In the genomic region with DNA sequence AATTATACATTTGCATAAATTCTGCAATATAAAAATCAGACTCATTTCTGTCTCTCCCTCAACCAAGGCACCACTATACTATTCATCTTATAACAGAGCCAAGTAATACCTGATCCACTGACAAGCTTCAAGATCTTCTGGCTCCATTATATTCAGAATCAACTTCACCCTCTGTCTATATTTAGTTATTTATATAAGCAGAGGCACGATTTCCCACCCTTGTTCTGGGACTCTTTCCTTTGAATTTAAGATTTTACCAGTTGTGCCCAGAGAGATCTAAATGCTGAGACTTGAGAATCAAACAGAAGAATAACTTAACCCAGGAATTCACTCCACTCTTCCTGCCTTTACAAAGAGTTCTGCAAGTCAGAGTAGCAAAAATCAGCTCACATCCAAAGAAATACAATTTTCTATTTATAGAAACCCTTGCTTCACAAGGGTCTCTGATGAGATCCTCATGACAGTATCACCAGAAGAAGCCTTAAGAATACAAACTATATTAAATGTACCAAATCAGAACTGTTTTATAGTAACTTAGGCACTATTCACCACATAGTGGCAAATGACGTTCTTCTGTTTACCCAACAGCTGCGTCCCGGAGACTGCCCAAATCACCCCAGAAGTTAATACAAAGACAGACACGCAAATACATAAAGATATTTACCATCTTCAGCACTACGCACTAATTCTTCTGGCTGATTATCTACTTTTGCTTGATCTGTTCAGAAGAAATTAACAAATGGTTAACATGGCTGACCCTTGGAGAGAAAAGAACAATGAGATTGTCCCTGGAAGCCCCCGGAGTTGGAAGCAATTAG, we compare ENCODE assay signal across 14 cellular contexts. TPM values are rescaled to one million over a fixed set of nuclear protein-coding genes. Genes with fewer than 3 reads are reported as not detected.
DNase-seq lines count a peak whose midpoint lies in the region; ATAC-seq and TF ChIP-seq lines count a peak whose summit lies in the region.
"Had no signal": no experiment of that assay in that cellular context is flagged by ENCODE, and none has a peak within 500 bp of the region (broad histone marks: within the 10 kb centered on the region; RNA-seq: fewer than 3 reads in every experiment).

No MANE protein-coding gene starts in this region.

- H3K36me3 ChIP-seq in GM23338 (ENCODE audit: insufficient read depth) (no peaks in the 10 kb centered on the region), hepatocyte (replicated peaks; ENCODE audit: insufficient read depth, low read depth) (no peaks in the 10 kb centered on the region)
- H3K36me3 ChIP-seq: cardiac muscle cell had no signal

- H2AFZ ChIP-seq in GM23338 (peak overlapping the region; percentile 3; the same call in 1 of the 2 replicates), hepatocyte (no peak overlapping the region)

- no peaks in the 10 kb centered on the region for H3K36me3 Mint-ChIP-seq in GM23338 (ENCODE audit: low read depth)

- intact Hi-C loops in sciatic nerve (cut with DNase I) = no loop called here

- peaks cover 7% of the 10 kb centered on the region for H3K27me3 Mint-ChIP-seq in GM23338 (ENCODE audit: insufficient read depth, low read depth, poor library complexity)

- H3K4me1 ChIP-seq in GM23338 (ENCODE audit: insufficient read depth) (peaks cover 44% of the 10 kb centered on the region), hepatocyte (ENCODE audit: insufficient read depth) (no peaks in the 10 kb centered on the region)
- H3K4me1 ChIP-seq: Caco-2 had no signal

- no peaks in the 10 kb centered on the region for H3K9me3 ChIP-seq in hepatocyte (ENCODE audit: low read depth)
- H3K9me3 ChIP-seq: Caco-2 had no signal

- in situ Hi-C loops in astrocyte of the cerebellum (cut with HindIII; ENCODE audit: low sequenced_read_pairs) = no loop called here

- peak overlapping the region; percentile 54; the same call in 2 of the 3 replicates for H3K4me3 Mint-ChIP-seq in GM23338

- DNase-seq in GM23338 (ENCODE audit: low spot score) (no peak), astrocyte of the cerebellum (ENCODE audit: low read depth) (no peak), hepatocyte (ENCODE audit: low spot score) (no peak), sciatic nerve (ENCODE audit: low spot score) (no peak), NAMALWA (ENCODE audit: low spot score) (no peak), HK-2 (ENCODE audit: unreplicated experiment) (no peak), iPS-NIHi11 (ENCODE audit: low spot score) (no peak), NCI-H2107 (lab: John Stamatoyannopoulos, UW) (no peak)
- DNase-seq: Caco-2, NCI-H1436 treated with DMSO at 0.1 percent for 48 hours had no signal

- 71% methylated on average over 7 of the region's 7 CpGs for WGBS in hepatocyte (ENCODE audit: low lambda C conversion rate, missing lambda C conversion rate)

- H4K20me1 ChIP-seq in GM23338 (replicated peaks; ENCODE audit: insufficient read depth) (no peaks in the 10 kb centered on the region), hepatocyte (ENCODE audit: insufficient read depth, poor library complexity, severe bottlenecking) (no peaks in the 10 kb centered on the region)

- H3K4me3 ChIP-seq in GM23338 = peak overlapping the region; percentile 21; the same call in 1 of the 2 replicates
- peak overlapping the region; percentile 45 for H3K4me3 ChIP-seq in astrocyte of the cerebellum (ENCODE audit: low read depth, low read length)
- no peak overlapping the region for H3K4me3 ChIP-seq in hepatocyte
- H3K4me3 ChIP-seq: cardiac muscle cell had no signal

- no peak for ATAC-seq in GM23338
- ATAC-seq in sciatic nerve = peak; percentile 9

- H3F3A ChIP-seq in GM23338 (replicated peaks; ENCODE audit: low read depth) = no peaks in the 10 kb centered on the region

- H3K27me3 ChIP-seq in GM23338 (ENCODE audit: insufficient read depth) (no peaks in the 10 kb centered on the region), hepatocyte (no peaks in the 10 kb centered on the region)
- H3K27me3 ChIP-seq: cardiac muscle cell had no signal

- H3K9me2 ChIP-seq in GM23338 (ENCODE audit: insufficient read depth) = no peaks in the 10 kb centered on the region
- H3K9me2 ChIP-seq in hepatocyte (replicated peaks; ENCODE audit: insufficient read depth) = no peaks in the 10 kb centered on the region

- peak overlapping the region; percentile 98 for H3K27ac Mint-ChIP-seq in GM23338

- H3K4me2 ChIP-seq in GM23338 = peak overlapping the region; percentile 47
- peak overlapping the region; percentile 5 for H3K4me2 ChIP-seq in hepatocyte

- TF ChIP-seq CTCF in GM23338 (conservative IDR thresholded peaks at IDR 0.05; ENCODE audit: low read depth in 2 of 2) (no peak), astrocyte of the cerebellum (IDR thresholded peaks at IDR 0.05; ENCODE audit: low read depth, low read length, missing control alignments) (no peak), hepatocyte (IDR thresholded peaks at IDR 0.05; ENCODE audit: poor library complexity) (no peak)

- H3K27ac ChIP-seq in GM23338 (ENCODE audit: low read depth) = peak overlapping the region; percentile 98
- H3K27ac ChIP-seq in hepatocyte = no peak overlapping the region
- H3K27ac ChIP-seq: cardiac muscle cell, RWPE1 had no signal

- H3K79me2 ChIP-seq in GM23338 (replicated peaks; ENCODE audit: insufficient read depth) (no peaks in the 10 kb centered on the region), hepatocyte (no peaks in the 10 kb centered on the region)

- no peaks in the 10 kb centered on the region for H3K9me3 Mint-ChIP-seq in GM23338

- H3K4me1 Mint-ChIP-seq in GM23338 = peaks cover 50% of the 10 kb centered on the region; the same call in 2 of the 3 replicates

TF ChIP-seq in GM23338, 12 proteins besides CTCF, POLR2A, EP300 and RAD21 (continues in another document):
- TF ChIP-seq EZH2 (IDR thresholded peaks at IDR 0.05; ENCODE audit: low read depth, unreplicated experiment) (no peak), POLR2AphosphoS5 (IDR thresholded peaks at IDR 0.05; ENCODE audit: low read depth) (no peak), STAT1 (IDR thresholded peaks at IDR 0.05; ENCODE audit: unreplicated experiment) (no peak), NANOG (IDR thresholded peaks at IDR 0.05; ENCODE audit: borderline replicate concordance) (no peak)
- TF ChIP-seq, protein P1, sequence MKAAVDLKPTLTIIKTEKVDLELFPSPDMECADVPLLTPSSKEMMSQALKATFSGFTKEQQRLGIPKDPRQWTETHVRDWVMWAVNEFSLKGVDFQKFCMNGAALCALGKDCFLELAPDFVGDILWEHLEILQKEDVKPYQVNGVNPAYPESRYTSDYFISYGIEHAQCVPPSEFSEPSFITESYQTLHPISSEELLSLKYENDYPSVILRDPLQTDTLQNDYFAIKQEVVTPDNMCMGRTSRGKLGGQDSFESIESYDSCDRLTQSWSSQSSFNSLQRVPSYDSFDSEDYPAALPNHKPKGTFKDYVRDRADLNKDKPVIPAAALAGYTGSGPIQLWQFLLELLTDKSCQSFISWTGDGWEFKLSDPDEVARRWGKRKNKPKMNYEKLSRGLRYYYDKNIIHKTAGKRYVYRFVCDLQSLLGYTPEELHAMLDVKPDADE (IDR thresholded peaks at IDR 0.05) = no peak

RNA-seq across cellular contexts. Expression of a gene that starts 32.3 kb away (rescaled TPM):
- 0.31 TPM in 1 of 2 replicates, not detected in the other for total RNA-seq in GM23338 (2014; rRNA removed; shearing (Covaris generic))
- not detected in 2 replicates for polyA plus RNA-seq in GM23338 (2016; fragmentation: Nextera tagmentation; extraction: Ambion mirVana)
- total RNA-seq in hepatocyte = 0.72 and 0.83 TPM in 2 replicates
- 0.43 and 0.75 TPM in 2 replicates for polyA plus RNA-seq in hepatocyte
- 1.2 TPM for total RNA-seq in sciatic nerve
- total RNA-seq: activated CD8-positive, alpha-beta memory T cell treated with anti-CD3 and anti-CD28 coated beads for 36 hours; H7 had no signal

RNA-seq across cellular contexts. Expression of a gene that starts 53.4 kb away (rescaled TPM):
- 64.3 and 82.2 TPM in 2 replicates for total RNA-seq in GM23338 (2014; rRNA removed; shearing (Covaris generic))
- polyA plus RNA-seq in GM23338 (2016; fragmentation: Nextera tagmentation; extraction: Ambion mirVana) = 32.3 and 34.8 TPM in 2 replicates
- total RNA-seq in hepatocyte = 49.4 and 69.7 TPM in 2 replicates
- polyA plus RNA-seq in hepatocyte = 46.0 and 68.1 TPM in 2 replicates
- 57.8 TPM for total RNA-seq in sciatic nerve
